30 cellular contexts compared by ENCODE assay signal in the genomic region with DNA sequence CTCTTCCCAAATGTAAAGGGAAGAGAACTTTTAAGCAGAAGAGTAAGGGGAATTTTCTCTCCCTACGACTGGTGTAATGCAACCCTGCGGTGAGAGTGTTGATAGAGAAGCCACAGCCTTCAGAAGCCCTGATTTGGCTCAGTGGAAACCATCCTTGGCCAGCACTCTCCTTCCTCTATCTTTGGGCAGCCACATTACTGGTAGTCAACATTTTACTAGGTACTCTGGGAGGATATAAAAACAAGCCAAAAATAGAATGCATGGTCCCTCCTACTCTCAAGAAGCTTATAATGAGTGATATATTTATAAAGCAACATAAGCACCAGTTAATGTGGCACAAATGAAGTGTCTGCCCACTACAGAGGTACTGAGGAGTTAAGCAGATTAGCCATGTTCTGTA.
"Had no signal": no experiment of that assay in that cellular context is flagged by ENCODE, and none has a peak within 500 bp of the region (broad histone marks: within the 10 kb centered on the region; RNA-seq: fewer than 3 reads in every experiment).

No MANE protein-coding gene starts in this region.

- H3K27me3 Mint-ChIP-seq: activated B cell treated with CpG ODN at 0.5 μM for 24 hours had no signal

- H3K4me3 Mint-ChIP-seq: activated B cell treated with CpG ODN at 0.5 μM for 24 hours; activated CD4-positive, alpha-beta T cell treated with anti-CD3 and anti-CD28 coated beads, Interleukin-2, amount 10 ng/mL, durations not matched to agents 24 days and 14 days; activated naive CD8-positive, alpha-beta T cell; activated T-cell treated with anti-CD3 and anti-CD28 coated beads, Interleukin-2, amount 50 U/mL, for 4 hours; T-helper 17 cell had no signal

- H3K36me3 ChIP-seq: brain microvascular endothelial cell, cardiac muscle cell had no signal

- ATAC-seq: activated T-cell treated with anti-CD3 and anti-CD28 coated beads, Interleukin-2, amount 50 U/mL, for 4 hours; Panc1; T-helper 17 cell had no signal

- H3K36me3 Mint-ChIP-seq: activated naive CD8-positive, alpha-beta T cell had no signal

- H3K27ac ChIP-seq: brain microvascular endothelial cell, cardiac muscle cell, RWPE1 had no signal

- DNase-seq: activated B cell treated with CpG ODN at 0.5 μM for 24 hours; activated CD4-positive, alpha-beta T cell treated with anti-CD3 and anti-CD28 coated beads for 1 hour; activated CD4-positive, alpha-beta T cell treated with anti-CD3 and anti-CD28 coated beads, Interleukin-2, amount 10 ng/mL, durations not matched to agents 24 days and 14 days; activated CD4-positive, alpha-beta T cell treated with anti-CD3 and anti-CD28 coated beads, Interleukin-2, amount 50 U/mL, for 48 hours; activated CD8-positive, alpha-beta memory T cell treated with anti-CD3 and anti-CD28 coated beads for 24 hours; activated effector memory CD4-positive, alpha-beta T cell treated with anti-CD3 and anti-CD28 coated beads, Interleukin-2, amount 50 U/mL, for 16 hours; activated naive CD4-positive, alpha-beta T cell treated with Interleukin-2 at 50 U/mL for 16 hours; activated T-cell treated with anti-CD3 and anti-CD28 coated beads, Interleukin-2, amount 50 U/mL, for 4 hours; amygdala; brain microvascular endothelial cell; cerebellar nuclear complex; IMR-90; Kasumi-1; KBM-7; NCI-H1105 treated with DMSO at 0.1 percent for 48 hours; NCI-H1436 treated with DMSO at 0.1 percent for 48 hours; NCI-H187; NCI-H2107; NCI-H2171 treated with DMSO at 0.1 percent for 48 hours; NCI-H226; NCI-H69; NK-92 treated with Interleukin-12 subunit alpha and Interleukin-12 subunit beta, amount 100 ng/mL, for 24 hours; OCI-M1; SHP77 treated with DMSO at 0.1 percent for 48 hours; T-helper 17 cell; T-helper 9 cell had no signal

- H3K9me3 Mint-ChIP-seq: activated B cell treated with CpG ODN at 0.5 μM for 24 hours; activated CD4-positive, alpha-beta T cell treated with anti-CD3 and anti-CD28 coated beads, Interleukin-2, amount 10 ng/mL, durations not matched to agents 24 days and 14 days; activated T-cell treated with anti-CD3 and anti-CD28 coated beads, Interleukin-2, amount 50 U/mL, for 4 hours had no signal

- H3K4me1 Mint-ChIP-seq: activated B cell treated with CpG ODN at 0.5 μM for 24 hours; activated CD4-positive, alpha-beta T cell treated with anti-CD3 and anti-CD28 coated beads, Interleukin-2, amount 10 ng/mL, durations not matched to agents 24 days and 14 days had no signal

- H3K27ac Mint-ChIP-seq: activated B cell treated with CpG ODN at 0.5 μM for 24 hours; activated CD4-positive, alpha-beta T cell treated with anti-CD3 and anti-CD28 coated beads, Interleukin-2, amount 10 ng/mL, durations not matched to agents 24 days and 14 days; activated naive CD8-positive, alpha-beta T cell; T-helper 17 cell had no signal

- H3K27me3 ChIP-seq: brain microvascular endothelial cell, cardiac muscle cell had no signal

- H3K4me3 ChIP-seq: cardiac muscle cell had no signal
